In genomic region chr3:171348121-171348520, GRCh38 we compare ENCODE assay signal across 12 cellular contexts.
DNase-seq lines count a peak whose midpoint lies in the region; ATAC-seq, FAIRE-seq and TF ChIP-seq lines count a peak whose summit lies in the region.
"Had no signal": no experiment of that assay in that cellular context is flagged by ENCODE, and none has a peak within 500 bp of the region (broad histone marks: within the 10 kb centered on the region; RNA-seq: fewer than 3 reads in every experiment).

No MANE protein-coding gene starts in this region.

- ATAC-seq in GM19463 (IDR thresholded peaks at IDR 0.05; ENCODE audit: unreplicated experiment) (peak; percentile 7), HG03457 (IDR thresholded peaks at IDR 0.05; ENCODE audit: unreplicated experiment) (peak; percentile 12), upper lobe of right lung (no peak)
- ATAC-seq in activated naive CD8-positive, alpha-beta T cell treated with anti-CD3 and anti-CD28 coated beads, Interleukin-2, amount 50 U/mL, for 24 hours, result no peak
- ATAC-seq: CD8-positive, alpha-beta T cell had no signal

- no peaks in the 10 kb centered on the region for H3K9me3 Mint-ChIP-seq in CD14-positive monocyte
- peaks cover 9% of the 10 kb centered on the region for H3K9me3 Mint-ChIP-seq in activated naive CD8-positive, alpha-beta T cell treated with anti-CD3 and anti-CD28 coated beads, Interleukin-2, amount 50 U/mL, for 24 hours
- H3K9me3 Mint-ChIP-seq: natural killer cell had no signal

- H3K36me3 Mint-ChIP-seq in CD14-positive monocyte, result no peaks in the 10 kb centered on the region
- peaks cover 20% of the 10 kb centered on the region for H3K36me3 Mint-ChIP-seq in activated naive CD8-positive, alpha-beta T cell treated with anti-CD3 and anti-CD28 coated beads, Interleukin-2, amount 50 U/mL, for 24 hours (ENCODE audit: low read depth)
- H3K36me3 Mint-ChIP-seq: natural killer cell had no signal

- H3K27ac ChIP-seq in endothelial cell of umbilical vein (ENCODE audit: insufficient read depth, low read depth, low read length), result peak overlapping the region; percentile 48
- no peak overlapping the region for H3K27ac ChIP-seq in RWPE1
- no peak overlapping the region for H3K27ac ChIP-seq in upper lobe of right lung

- H3K79me2 ChIP-seq in endothelial cell of umbilical vein (ENCODE audit: control insufficient read depth, insufficient read depth, low read length), result peaks cover 14% of the 10 kb centered on the region

- no peaks in the 10 kb centered on the region for H3K36me3 ChIP-seq in endothelial cell of umbilical vein (ENCODE audit: control insufficient read depth in 2 of 2, extremely low read depth in 1 of 2, insufficient read depth in 2 of 2, low read length in 2 of 2)
- H3K36me3 ChIP-seq in upper lobe of right lung, result no peaks in the 10 kb centered on the region

- H3K27me3 Mint-ChIP-seq in CD14-positive monocyte (ENCODE audit: low read depth in 3 of 3), result peaks cover 0 to 2% (median 1%) of the 10 kb centered on the region in 3 donors
- no peaks in the 10 kb centered on the region for H3K27me3 Mint-ChIP-seq in activated naive CD8-positive, alpha-beta T cell treated with anti-CD3 and anti-CD28 coated beads, Interleukin-2, amount 50 U/mL, for 24 hours

- no peak overlapping the region for H3K9ac ChIP-seq in endothelial cell of umbilical vein (replicated peaks; ENCODE audit: extremely low read depth, insufficient read depth, low read length)

- BruUV-seq in endothelial cell of umbilical vein (replicated peaks; lab: Mats Ljungman, UMichigan), result no TSS peak

- FAIRE-seq in endothelial cell of umbilical vein (lab: Jason Lieb, UNC), result no peak
- FAIRE-seq: H54 had no signal

- dilution Hi-C loops in endothelial cell of umbilical vein (cut with MboI; ENCODE audit: extremely low pct_ligation_motif_present, low sequenced_read_pairs), result no loop called here

- POLR2A ChIA-PET in endothelial cell of umbilical vein (lab: Charles Lee) (interaction anchor here (0.6 kb wide), 1 partner anchor 10 kb away, joined by 6 read pairs; no protein-coding TSS in a partner anchor), RWPE1 (lab: Yijun Ruan, JAX; ENCODE audit: low non-redundant PET) (no interaction called here)

- peak overlapping the region; percentile 58 for H3K4me2 ChIP-seq in endothelial cell of umbilical vein (ENCODE audit: insufficient read depth, low read length)

- DNase-seq in CD14-positive monocyte (ENCODE audit: low spot score) (no peak), endothelial cell of umbilical vein (ENCODE audit: low read depth, low spot score) (no peak), RWPE1 (ENCODE audit: low spot score) (no peak), upper lobe of right lung (no peak), NCI-H1105 treated with DMSO at 0.1 percent for 48 hours (lab: John Stamatoyannopoulos, UW) (no peak)
- DNase-seq in activated naive CD8-positive, alpha-beta T cell treated with anti-CD3 and anti-CD28 coated beads, Interleukin-2, amount 50 U/mL, for 24 hours, result no peak
- DNase-seq: activated CD4-positive, CD25-positive, alpha-beta regulatory T cell; CD8-positive, alpha-beta T cell; natural killer cell had no signal

- H3K27ac Mint-ChIP-seq in CD14-positive monocyte, result peak overlapping the region; percentile 82 to 99 (median 96)
- H3K27ac Mint-ChIP-seq in activated naive CD8-positive, alpha-beta T cell treated with anti-CD3 and anti-CD28 coated beads, Interleukin-2, amount 50 U/mL, for 24 hours, result no peak overlapping the region

- TF ChIP-seq POLR2A in endothelial cell of umbilical vein (IDR thresholded peaks at IDR 0.05; ENCODE audit: low read depth, low read length), result no peak

- TF ChIP-seq CTCF in CD14-positive monocyte (IDR thresholded peaks at IDR 0.05) (no peak), endothelial cell of umbilical vein (IDR thresholded peaks at IDR 0.05; ENCODE audit: extremely low read depth in 1 of 2, insufficient read depth in 1 of 2, low read depth in 1 of 2, low read length in 2 of 2) (no peak), RWPE1 (conservative IDR thresholded peaks at IDR 0.05; ENCODE audit: low read depth) (no peak), upper lobe of right lung (IDR thresholded peaks at IDR 0.05) (no peak)

- no peak overlapping the region for H3K4me3 ChIP-seq in endothelial cell of umbilical vein (replicated peaks in 1 of 3; ENCODE audit: insufficient read depth in 1 of 3, low read depth in 1 of 3, low read length in 3 of 3)
- H3K4me3 ChIP-seq in upper lobe of right lung, result no peak overlapping the region

- intact Hi-C loops in CD14-positive monocyte (cut with micrococcal nuclease) (no loop called here), endothelial cell of umbilical vein (cut with micrococcal nuclease) (loop anchor here (5.0 kb wide), 1 partner anchor 114 kb away; the partner anchor contains the start of gene TNIK), upper lobe of right lung (cut with DNase I) (no loop called here)

- H3K9me1 ChIP-seq in endothelial cell of umbilical vein (replicated peaks; ENCODE audit: control insufficient read depth, extremely low read depth, insufficient read depth, low read length), result no peaks in the 10 kb centered on the region

- H3K9me3 ChIP-seq in endothelial cell of umbilical vein (replicated peaks; ENCODE audit: control insufficient read depth, insufficient read depth, low read length), result no peaks in the 10 kb centered on the region
- no peaks in the 10 kb centered on the region for H3K9me3 ChIP-seq in upper lobe of right lung

- peaks cover 44% of the 10 kb centered on the region for H3K4me1 Mint-ChIP-seq in CD14-positive monocyte
- H3K4me1 Mint-ChIP-seq in activated naive CD8-positive, alpha-beta T cell treated with anti-CD3 and anti-CD28 coated beads, Interleukin-2, amount 50 U/mL, for 24 hours, result peaks cover 44% of the 10 kb centered on the region

- no peak overlapping the region for H2AFZ ChIP-seq in endothelial cell of umbilical vein (ENCODE audit: low read depth, low read length)

- H4K20me1 ChIP-seq in endothelial cell of umbilical vein (replicated peaks; ENCODE audit: control insufficient read depth, extremely low read depth, insufficient read depth, low read length), result no peaks in the 10 kb centered on the region

- H3K4me1 ChIP-seq in endothelial cell of umbilical vein (ENCODE audit: control insufficient read depth, extremely low read depth, insufficient read depth, low read length), result peaks cover 52% of the 10 kb centered on the region
- no peaks in the 10 kb centered on the region for H3K4me1 ChIP-seq in upper lobe of right lung

- no peaks in the 10 kb centered on the region for H3K27me3 ChIP-seq in endothelial cell of umbilical vein (ENCODE audit: control insufficient read depth in 2 of 2, insufficient read depth in 2 of 2, low read length in 2 of 2)
- no peaks in the 10 kb centered on the region for H3K27me3 ChIP-seq in upper lobe of right lung

- H3K4me3 Mint-ChIP-seq in CD14-positive monocyte, result no peak overlapping the region
- H3K4me3 Mint-ChIP-seq in activated naive CD8-positive, alpha-beta T cell treated with anti-CD3 and anti-CD28 coated beads, Interleukin-2, amount 50 U/mL, for 24 hours, result no peak overlapping the region
- H3K4me3 Mint-ChIP-seq: CD8-positive, alpha-beta T cell; natural killer cell had no signal

- CTCF ChIA-PET in endothelial cell of umbilical vein (lab: Charles Lee) (interaction anchor here (0.7 to 1.9 kb wide), 15 partner anchors 10 to 386 kb away, joined by 3 to 7 read pairs (median 3); no protein-coding TSS in a partner anchor), RWPE1 (lab: Yijun Ruan, JAX) (no interaction called here)

TF ChIP-seq in endothelial cell of umbilical vein, 7 proteins besides CTCF, POLR2A, EP300 and RAD21:
- no peak for TF ChIP-seq GATA2 (IDR thresholded peaks at IDR 0.05; ENCODE audit: insufficient read depth, insufficient read length, low read depth, low read length)
- no peak for TF ChIP-seq MAX (IDR thresholded peaks at IDR 0.05; ENCODE audit: insufficient read depth, insufficient read length)
- no peak for TF ChIP-seq FOS (IDR thresholded peaks at IDR 0.05; ENCODE audit: borderline replicate concordance, insufficient read depth, low read length)

Comparison
In these comparisons a context has a peak if more than half of its experiments do, and no peak if none do; other contexts are left out.
1. ATAC-seq: peak in GM19463 (single experiment) and HG03457 (single experiment); none in activated naive CD8-positive, alpha-beta T cell treated with anti-CD3 and anti-CD28 coated beads, Interleukin-2, amount 50 U/mL, for 24 hours (single experiment) and upper lobe of right lung (single experiment).